In genomic region chr6:132812756-132813172, GRCh38 we compare ENCODE assay signal across 8 cellular contexts. TPM values are rescaled to one million over a fixed set of nuclear protein-coding genes. Genes with fewer than 3 reads are reported as not detected.
A peak's percentile ranks its signal among the peaks of the same experiment; 100 is the strongest.
DNase-seq lines count a peak whose midpoint lies in the region; TF ChIP-seq lines count a peak whose summit lies in the region.

No MANE protein-coding gene starts in this region.

- peak; percentile 25 for DNase-seq in DMS153 treated with DMSO at 0.1 percent for 48 hours (lab: John Stamatoyannopoulos, UW; ENCODE audit: unreplicated experiment)
- no peak for DNase-seq in DMS153 (lab: John Stamatoyannopoulos, UW)
- no peak for DNase-seq in Peyer's patch
- DNase-seq in fibroblast of mammary gland (ENCODE audit: low read depth) = no peak
- DNase-seq in retinal pigment epithelial cell (ENCODE audit: low read depth) = no peak
- DNase-seq in cerebellar nuclear complex (lab: John Stamatoyannopoulos, UW) = no peak
- DNase-seq in HuH-7.5 (ENCODE audit: low spot score) = no peak

- TF ChIP-seq CTCF in HEK293 (tag by site-specific recombination; IDR thresholded peaks at IDR 0.05) (no peak), Peyer's patch (IDR thresholded peaks at IDR 0.05) (no peak), fibroblast of mammary gland (conservative IDR thresholded peaks at IDR 0.05; ENCODE audit: control insufficient read depth, insufficient read depth, low read depth, low read length) (no peak), retinal pigment epithelial cell (conservative IDR thresholded peaks at IDR 0.05; ENCODE audit: low read depth, low read length) (no peak)

- H3K36me3 ChIP-seq in HEK293 (ENCODE audit: control insufficient read depth in 2 of 2, insufficient read depth in 1 of 2, low read length in 2 of 2) = peaks cover 18 to 31% of the 10 kb centered on the region in 2 experiments
- H3K36me3 ChIP-seq in Peyer's patch = peaks cover 0 to 20% (median 0%) of the 10 kb centered on the region in 3 donors

- CTCF ChIA-PET in HEK293 (lab: Yijun Ruan, JAX) = interaction anchor here (0.6 to 5.8 kb wide), 3 partner anchors 14 to 875 kb away, joined by 3 to 42 read pairs (median 3); partner anchors contain the start of gene SLC18B1

- no peak for TF ChIP-seq POLR2A in Peyer's patch (IDR thresholded peaks at IDR 0.05)

- H3K27me3 ChIP-seq in Peyer's patch = no peaks in the 10 kb centered on the region

- no peak overlapping the region; the same call in 1 of the 2 replicates for H3K27ac ChIP-seq in HEK293 (ENCODE audit: extremely low read depth, low read depth, low read length)
- peak overlapping the region; percentile 89 to 94 (median 90) for H3K27ac ChIP-seq in Peyer's patch

- H3K4me3 ChIP-seq in HEK293 (ENCODE audit: low read depth, low read length) (peak overlapping the region; percentile 86; the same call in 1 of the 2 replicates), Peyer's patch (peak overlapping the region; percentile 64 to 88 (median 78)), fibroblast of mammary gland (ENCODE audit: control insufficient read depth, low read depth, low read length) (peak overlapping the region; percentile 83), retinal pigment epithelial cell (ENCODE audit: low read length) (peak overlapping the region; percentile 98)

- H3K9me3 ChIP-seq in HEK293 (ENCODE audit: control insufficient read depth, insufficient read depth, low read depth, low read length) (no peaks in the 10 kb centered on the region), Peyer's patch (no peaks in the 10 kb centered on the region)

- POLR2A ChIA-PET in HEK293 (lab: Yijun Ruan, JAX) = interaction anchor here (0.6 to 1.7 kb wide), 3 partner anchors 14 to 214 kb away, joined by 3 to 11 read pairs (median 3); partner anchors contain the start of gene SLC18B1

- H3K4me1 ChIP-seq in HEK293 (ENCODE audit: control insufficient read depth, insufficient read depth, low read length) (peaks cover 8% of the 10 kb centered on the region; the same call in 1 of the 2 replicates), Peyer's patch (peaks cover 0 to 17% (median 9%) of the 10 kb centered on the region in 4 donors)

TF ChIP-seq in HEK293, 187 proteins besides CTCF, POLR2A, EP300 and RAD21:
- TF ChIP-seq PRDM4 (tag by site-specific recombination; IDR thresholded peaks at IDR 0.05) (no peak), ZBTB48 (tag by site-specific recombination; IDR thresholded peaks at IDR 0.05) (peak; percentile 49; the same call in 1 of the 2 replicates), ZNF335 (tag by site-specific recombination; conservative IDR thresholded peaks at IDR 0.05) (peak; percentile 65), ZNF513 (tag by site-specific recombination; IDR thresholded peaks at IDR 0.05) (no peak)

RNA-seq across cellular contexts. Expression of gene RPS12, which starts 1.6 kb away (rescaled TPM):
- 1,000 to 10,000 TPM in 1 of 4 donors, 100 to 1,000 TPM in 3; 323 to 1,787 (median 560) TPM for total RNA-seq in Peyer's patch

RNA-seq across cellular contexts. Expression of gene SLC18B1, which starts 14.3 kb away (rescaled TPM):
- total RNA-seq in Peyer's patch = 10 to 100 TPM in 2 of 4 donors, 1 to 10 TPM in 2; 2.5 to 16.4 (median 9.0) TPM

RNA-seq across cellular contexts. Expression of gene VNN2, which starts 55.1 kb away (rescaled TPM):
- 10 to 100 TPM in 1 of 4 donors, 1 to 10 TPM in 1, under 1 TPM in 1, not detected in 1; 0.57 to 10.7 (median 1.1) TPM for total RNA-seq in Peyer's patch
